ENCODE assay signal across 8 cellular contexts in the genomic region with DNA sequence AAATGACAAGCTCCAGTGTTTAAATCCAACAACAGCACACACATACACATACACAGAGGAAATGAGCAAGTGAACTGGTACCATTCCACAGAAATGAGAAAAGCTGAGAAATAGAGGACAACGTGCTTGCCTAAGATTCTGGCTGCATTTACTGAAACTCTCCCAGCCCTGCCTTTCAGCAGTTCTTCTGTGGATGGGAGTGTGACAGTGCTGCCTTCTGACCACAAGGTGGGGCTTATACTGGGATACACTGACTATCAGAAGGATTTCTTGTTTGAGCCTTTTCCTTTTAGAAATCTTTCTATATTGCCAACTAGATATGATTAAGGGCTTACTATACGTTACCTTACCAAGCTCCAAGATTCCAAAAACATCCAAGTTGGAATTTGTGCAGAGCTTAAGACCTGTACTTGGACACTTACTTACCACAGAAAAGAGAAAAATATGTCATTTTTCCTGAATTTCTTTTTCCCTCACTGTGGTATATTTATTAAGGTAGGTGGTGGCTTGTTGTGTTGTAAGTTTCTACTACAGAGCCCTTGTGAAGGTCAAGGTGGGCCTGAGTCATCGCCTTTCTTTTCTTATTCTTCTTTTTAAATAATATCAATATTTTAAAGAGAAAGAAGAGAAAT. TPM values are rescaled to one million over a fixed set of nuclear protein-coding genes. Genes with fewer than 3 reads are reported as not detected.
A peak's percentile ranks its signal among the peaks of the same experiment; 100 is the strongest.
DNase-seq lines count a peak whose midpoint lies in the region; ATAC-seq and TF ChIP-seq lines count a peak whose summit lies in the region.

No MANE protein-coding gene starts in this region.

- ATAC-seq in GM21381 (IDR thresholded peaks at IDR 0.05; ENCODE audit: unreplicated experiment) = peak; percentile 57

- H3K4me2 ChIP-seq in OCI-LY7 (ENCODE audit: low read length) = no peak overlapping the region

- no TSS peak for BruUV-seq in OCI-LY7 (replicated peaks; lab: Mats Ljungman, UMichigan)

- TF ChIP-seq CTCF in OCI-LY7 (conservative IDR thresholded peaks at IDR 0.05; ENCODE audit: low read length) = peak; percentile 84
- peak; percentile 95 for TF ChIP-seq CTCF in choroid plexus epithelial cell (conservative IDR thresholded peaks at IDR 0.05; ENCODE audit: low read depth, low read length)
- TF ChIP-seq CTCF in liver (IDR thresholded peaks at IDR 0.05; ENCODE audit: low read depth, low read length, missing input control) = peak; percentile 90

- POLR2A ChIA-PET in OCI-LY7 (lab: Charles Lee) = no interaction called here

- H3K9me3 ChIP-seq in OCI-LY7 (ENCODE audit: low read length) (no peaks in the 10 kb centered on the region), liver (ENCODE audit: control insufficient read depth in 4 of 4, low read length in 3 of 4) (no peaks in the 10 kb centered on the region)

- H3K9me2 ChIP-seq in OCI-LY7 (ENCODE audit: insufficient read depth, low read length) = no peaks in the 10 kb centered on the region

- intact Hi-C loops in OCI-LY7 (cut with micrococcal nuclease; ENCODE audit: unreplicated experiment) = loop anchor here (5.0 kb wide), 1 partner anchor 403 kb away; no protein-coding TSS in a partner anchor

- peak; percentile 92 to 93 for TF ChIP-seq RAD21 in liver (IDR thresholded peaks at IDR 0.05)

- H3K4me3 ChIP-seq in OCI-LY7 (ENCODE audit: low read depth, low read length, poor library complexity, severe bottlenecking) (no peak overlapping the region), choroid plexus epithelial cell (ENCODE audit: low read depth, low read length) (no peak overlapping the region), liver (ENCODE audit: low read depth in 1 of 3, low read length in 3 of 3) (no peak overlapping the region)

- no peak overlapping the region for H3K9ac ChIP-seq in liver (ENCODE audit: low read depth in 1 of 2, low read length in 2 of 2)

- CTCF ChIA-PET in OCI-LY7 (lab: Charles Lee; ENCODE audit: unreplicated experiment) = no interaction called here

- no peaks in the 10 kb centered on the region for H4K20me1 ChIP-seq in OCI-LY7 (ENCODE audit: insufficient read depth, low read length)

- WGBS in liver = 28% methylated on average over 3 of the region's 3 CpGs

- no peaks in the 10 kb centered on the region for H3K27me3 ChIP-seq in liver (ENCODE audit: control insufficient read depth in 4 of 4, insufficient read depth in 4 of 4, low read length in 3 of 4)

- no peaks in the 10 kb centered on the region for H3K79me2 ChIP-seq in OCI-LY7 (ENCODE audit: insufficient read depth, low read depth, low read length)

- H3K27ac ChIP-seq in OCI-LY7 (ENCODE audit: low read depth, low read length, poor library complexity, severe bottlenecking) (no peak overlapping the region), liver (ENCODE audit: low read depth in 1 of 2, low read length in 2 of 2) (no peak overlapping the region)

- DNase-seq in EL = peak; percentile 78
- DNase-seq in HS-5 (ENCODE audit: low read depth) = peak; percentile 52
- peak; percentile 42 for DNase-seq in OCI-LY7 (ENCODE audit: low spot score)
- peak; percentile 96 for DNase-seq in choroid plexus epithelial cell (ENCODE audit: low read depth)
- peak; percentile 60 for DNase-seq in ureter (ENCODE audit: low spot score)
- no peak for DNase-seq in activated effector memory CD4-positive, alpha-beta T cell treated with anti-CD3 and anti-CD28 coated beads, Interleukin-2, amount 50 U/mL, for 16 hours

- H2AFZ ChIP-seq in OCI-LY7 (ENCODE audit: low read length) = no peak overlapping the region

- H3K36me3 ChIP-seq in OCI-LY7 (ENCODE audit: insufficient read depth, low read length) (no peaks in the 10 kb centered on the region), liver (ENCODE audit: control insufficient read depth in 4 of 4, insufficient read depth in 3 of 4, low read depth in 1 of 4, low read length in 3 of 4) (no peaks in the 10 kb centered on the region)

- no peaks in the 10 kb centered on the region for H3K4me1 ChIP-seq in OCI-LY7 (ENCODE audit: insufficient read depth, low read length, poor library complexity, severe bottlenecking)
- peaks cover 0 to 2% (median 0%) of the 10 kb centered on the region in 4 donors for H3K4me1 ChIP-seq in liver (ENCODE audit: control insufficient read depth in 4 of 4, insufficient read depth in 4 of 4, low read length in 3 of 4)

TF ChIP-seq in liver, 16 proteins besides CTCF, POLR2A, EP300 and RAD21:
- TF ChIP-seq, protein P1, sequence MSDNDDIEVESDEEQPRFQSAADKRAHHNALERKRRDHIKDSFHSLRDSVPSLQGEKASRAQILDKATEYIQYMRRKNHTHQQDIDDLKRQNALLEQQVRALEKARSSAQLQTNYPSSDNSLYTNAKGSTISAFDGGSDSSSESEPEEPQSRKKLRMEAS (IDR thresholded peaks at IDR 0.05) = no peak
- TF ChIP-seq SP1 (IDR thresholded peaks at IDR 0.05) (no peak), TAF1 (conservative IDR thresholded peaks at IDR 0.05) (no peak), GABPA (IDR thresholded peaks at IDR 0.05 in 1 of 2, conservative IDR thresholded peaks at IDR 0.05 in 1 of 2) (no peak), FOXA2 (IDR thresholded peaks at IDR 0.05) (no peak), HNF4G (IDR thresholded peaks at IDR 0.05) (no peak)

RNA-seq across cellular contexts. Expression of a gene that starts 10.7 kb away (rescaled TPM):
- not detected in 2 replicates for total RNA-seq in OCI-LY7 (2014; rRNA removed; shearing (Covaris generic))
- total RNA-seq in OCI-LY7 (2022) = not detected in 2 replicates
- 1 to 10 TPM; 1.5 to 3.8 TPM for total RNA-seq in liver
- under 1 TPM; 0.33 to 0.65 TPM for polyA plus RNA-seq in liver
- 0.44 TPM for total RNA-seq in ureter
